27 cellular contexts compared by ENCODE assay signal in genomic region chr17:48894886-48895285, GRCh38. TPM values are rescaled to one million over a fixed set of nuclear protein-coding genes. Genes with fewer than 3 reads are reported as not detected.
A peak's percentile ranks its signal among the peaks of the same experiment; 100 is the strongest.
DNase-seq lines count a peak whose midpoint lies in the region; ATAC-seq and TF ChIP-seq lines count a peak whose summit lies in the region.
"Had no signal": no experiment of that assay in that cellular context is flagged by ENCODE, and none has a peak within 500 bp of the region (broad histone marks: within the 10 kb centered on the region; RNA-seq: fewer than 3 reads in every experiment).

No MANE protein-coding gene starts in this region.

- no peaks in the 10 kb centered on the region for H3K27me3 Mint-ChIP-seq in activated naive CD8-positive, alpha-beta T cell
- H3K27me3 Mint-ChIP-seq in neural crest cell (ENCODE audit: low read depth): peaks cover 3% of the 10 kb centered on the region
- H3K27me3 Mint-ChIP-seq: activated CD4-positive, alpha-beta T cell treated with anti-CD3 and anti-CD28 coated beads, Interleukin-2, amount 10 ng/mL, durations not matched to agents 7 days and 5 days; natural killer cell treated with Interleukin-12 subunit alpha and Interleukin-12 subunit beta and Interleukin-15 and Interleukin-18, amount 100 ng/mL, for 72 hours had no signal

- H3K9me3 Mint-ChIP-seq in activated naive CD8-positive, alpha-beta T cell (ENCODE audit: low read depth): no peaks in the 10 kb centered on the region
- no peaks in the 10 kb centered on the region for H3K9me3 Mint-ChIP-seq in neural crest cell
- H3K9me3 Mint-ChIP-seq: activated CD4-positive, alpha-beta T cell treated with anti-CD3 and anti-CD28 coated beads, Interleukin-2, amount 10 ng/mL, durations not matched to agents 7 days and 5 days; activated T-helper 1 cell treated with anti-CD3 and anti-CD28 coated beads, Interleukin-12 subunit alpha, Interleukin-12 subunit beta, Interleukin-2, Interleukin-4 antibody, amounts not matched to agents 30 ng/mL and 10 ng/mL and 1 ng/mL, durations not matched to agents 14 hours and 24 hours and 36 hours; natural killer cell treated with Interleukin-12 subunit alpha and Interleukin-12 subunit beta and Interleukin-15 and Interleukin-18, amount 100 ng/mL, for 72 hours; stimulated activated effector memory CD8-positive, alpha-beta T cell treated with anti-CD3 and anti-CD28 coated beads, Interleukin-12 subunit alpha, Interleukin-12 subunit beta, amount 100 ng/mL, for 72 hours had no signal

- peaks cover 15% of the 10 kb centered on the region for H3K36me3 Mint-ChIP-seq in activated naive CD8-positive, alpha-beta T cell
- H3K36me3 Mint-ChIP-seq in neural crest cell (ENCODE audit: low read depth): no peaks in the 10 kb centered on the region

- TF ChIP-seq CTCF in neural crest cell (conservative IDR thresholded peaks at IDR 0.05): no peak

- peak overlapping the region; percentile 42 for H3K4me3 Mint-ChIP-seq in activated naive CD8-positive, alpha-beta T cell
- H3K4me3 Mint-ChIP-seq in neural crest cell: peak overlapping the region; percentile 56
- H3K4me3 Mint-ChIP-seq: CD14-positive monocyte had no signal

- ATAC-seq in HG02588 (IDR thresholded peaks at IDR 0.05; ENCODE audit: unreplicated experiment): no peak
- no peak for ATAC-seq in HG03108 (IDR thresholded peaks at IDR 0.05; ENCODE audit: unreplicated experiment)
- ATAC-seq: esophagus mucosa; natural killer cell treated with Interleukin-12 subunit alpha and Interleukin-12 subunit beta and Interleukin-15 and Interleukin-18, amount 100 ng/mL, for 72 hours; stimulated activated effector memory CD8-positive, alpha-beta T cell treated with anti-CD3 and anti-CD28 coated beads, Interleukin-12 subunit alpha, Interleukin-12 subunit beta, amount 100 ng/mL, for 72 hours had no signal

- H3K4me1 Mint-ChIP-seq in activated naive CD8-positive, alpha-beta T cell (ENCODE audit: low read depth): peaks cover 35% of the 10 kb centered on the region
- H3K4me1 Mint-ChIP-seq in neural crest cell: peaks cover 28% of the 10 kb centered on the region

- DNase-seq in DMS 273 (lab: John Stamatoyannopoulos, UW; ENCODE audit: unreplicated experiment): peak; percentile 18
- DNase-seq in DMS 273 treated with DMSO at 0.1 percent for 48 hours (lab: John Stamatoyannopoulos, UW): no peak
- peak; percentile 13 for DNase-seq in NCI-H1105 treated with DMSO at 0.1 percent for 48 hours (lab: John Stamatoyannopoulos, UW)
- DNase-seq in neural crest cell (ENCODE audit: low read depth, low spot score): no peak
- no peak for DNase-seq in NCI-H2029 treated with DMSO at 0.1 percent for 48 hours (lab: John Stamatoyannopoulos, UW)
- DNase-seq: activated CD4-positive, alpha-beta T cell treated with anti-CD3 and anti-CD28 coated beads, Interleukin-2, amount 10 ng/mL, durations not matched to agents 7 days and 5 days; activated naive CD4-positive, alpha-beta T cell treated with anti-CD3 and anti-CD28 coated beads, Interleukin-2, amount 50 U/mL, for 16 hours; anterior cingulate cortex; cortex of kidney; DND-41; foreskin fibroblast; HCEC 1CT; midbrain; NCI-H1694 treated with DMSO at 0.1 percent for 48 hours; Peyer's patch; stimulated activated CD4-positive, alpha-beta T cell treated with anti-CD3 and anti-CD28 coated beads, Interleukin-12 subunit alpha, Interleukin-12 subunit beta, amount 100 ng/mL, for 4 hours; stimulated activated CD4-positive, alpha-beta T cell treated with anti-CD3 and anti-CD28 coated beads, Interleukin-4, amount 100 ng/mL, for 1 hour; SW 1271; T-helper 9 cell had no signal

- peak overlapping the region; percentile 58 for H3K27ac Mint-ChIP-seq in activated naive CD8-positive, alpha-beta T cell
- H3K27ac Mint-ChIP-seq in neural crest cell (ENCODE audit: unreplicated experiment): no peak overlapping the region
- H3K27ac Mint-ChIP-seq: activated T-helper 1 cell treated with anti-CD3 and anti-CD28 coated beads, Interleukin-12 subunit alpha, Interleukin-12 subunit beta, Interleukin-2, Interleukin-4 antibody, amounts not matched to agents 30 ng/mL and 10 ng/mL and 1 ng/mL, durations not matched to agents 14 hours and 24 hours and 36 hours had no signal

RNA-seq across cellular contexts. Expression of gene ATP5MC1, which starts 2.3 kb away (rescaled TPM):
- 84.7 and 87.5 TPM in 2 replicates for total RNA-seq in neural crest cell

RNA-seq across cellular contexts. Expression of gene UBE2Z, which starts 13.3 kb away (rescaled TPM):
- 55.8 and 56.8 TPM in 2 replicates for total RNA-seq in neural crest cell

RNA-seq across cellular contexts. Expression of gene SNF8, which starts 49.8 kb away (rescaled TPM):
- total RNA-seq in neural crest cell: 146 and 153 TPM in 2 replicates

Comparison
In these comparisons a context has a peak if more than half of its experiments do, and no peak if none do; other contexts are left out.
1. DNase-seq: peak in DMS 273 (single experiment) and NCI-H1105 treated with DMSO at 0.1 percent for 48 hours (single experiment); none in DMS 273 treated with DMSO at 0.1 percent for 48 hours (single experiment), neural crest cell (single experiment) and NCI-H2029 treated with DMSO at 0.1 percent for 48 hours (single experiment).